In genomic region chr6:142121342-142121741, GRCh38 we compare ENCODE assay signal across 33 cellular contexts. TPM values are rescaled to one million over a fixed set of nuclear protein-coding genes. Genes with fewer than 3 reads are reported as not detected.
"Had no signal": no experiment of that assay in that cellular context is flagged by ENCODE, and none has a peak within 500 bp of the region (broad histone marks: within the 10 kb centered on the region; RNA-seq: fewer than 3 reads in every experiment).

No MANE protein-coding gene starts in this region.

- H3K4me1 ChIP-seq: colonic mucosa, esophagus squamous epithelium, gastrocnemius medialis, heart right ventricle, left lung, lower lobe of right lung had no signal

- H3K9me3 ChIP-seq: colonic mucosa, esophagus squamous epithelium, gastrocnemius medialis, heart right ventricle, left lung, lower lobe of right lung, mucosa of descending colon had no signal

- DNase-seq: colonic mucosa; cortex of kidney; effector CD8-positive, alpha-beta T cell; effector memory CD8-positive, alpha-beta T cell; endodermal cell; erythroblast; esophagus squamous epithelium; foreskin fibroblast; foreskin melanocyte; gastrocnemius medialis; glutamatergic neuron; head of caudate nucleus; heart right ventricle; hippocampal formation; left cardiac atrium; left lung; left ventricle myocardium superior; lower lobe of right lung; mesenchymal stem cell; mucosa of descending colon had no signal

- ATAC-seq: effector memory CD8-positive, alpha-beta T cell; esophagus mucosa; gastrocnemius medialis; heart right ventricle; left cardiac atrium; left lung; left ventricle myocardium superior; lower lobe of right lung; mucosa of descending colon had no signal

- H3K27me3 ChIP-seq: colonic mucosa, esophagus squamous epithelium, gastrocnemius medialis, heart right ventricle, left lung had no signal

- H3K36me3 ChIP-seq: colonic mucosa, esophagus squamous epithelium, gastrocnemius medialis, heart right ventricle, left lung, lower lobe of right lung had no signal

- FAIRE-seq: endometrium, islet of Langerhans, keratinocyte had no signal

- H3K27ac ChIP-seq: colonic mucosa, epithelial cell of prostate, esophagus squamous epithelium, gastrocnemius medialis, heart right ventricle, left lung, lower lobe of right lung had no signal

- H3K4me3 ChIP-seq: colonic mucosa, esophagus squamous epithelium, gastrocnemius medialis, heart right ventricle, left lung, lower lobe of right lung, mucosa of descending colon had no signal

RNA-seq across cellular contexts. Expression of gene GJE1, which starts 11.4 kb away (rescaled TPM):
- total RNA-seq: colonic mucosa, dermis microvascular lymphatic vessel endothelial cell, endodermal cell, esophagus mucosa, esophagus squamous epithelium, gastrocnemius medialis, glomerular endothelial cell, heart right ventricle, kidney epithelial cell, left cardiac atrium, left lung, left ventricle myocardium superior, lower leg skin, lower lobe of right lung, lung microvascular endothelial cell, mesenteric fat pad, mesothelial cell of epicardium, mucosa of descending colon, myocyte had no signal
- polyA plus RNA-seq: heart right ventricle, keratinocyte had no signal

RNA-seq across cellular contexts. Expression of gene NMBR, which starts 25.6 kb away (rescaled TPM):
- total RNA-seq: colonic mucosa, dermis microvascular lymphatic vessel endothelial cell, esophagus mucosa, esophagus squamous epithelium, glomerular endothelial cell, heart right ventricle, kidney epithelial cell, left cardiac atrium, left lung, left ventricle myocardium superior, lower leg skin, lower lobe of right lung, lung microvascular endothelial cell, mesenteric fat pad, mucosa of descending colon, myocyte had no signal
- polyA plus RNA-seq: heart right ventricle, keratinocyte had no signal
